Comparison of ENCODE assay signal across 8 cellular contexts in the genomic region with DNA sequence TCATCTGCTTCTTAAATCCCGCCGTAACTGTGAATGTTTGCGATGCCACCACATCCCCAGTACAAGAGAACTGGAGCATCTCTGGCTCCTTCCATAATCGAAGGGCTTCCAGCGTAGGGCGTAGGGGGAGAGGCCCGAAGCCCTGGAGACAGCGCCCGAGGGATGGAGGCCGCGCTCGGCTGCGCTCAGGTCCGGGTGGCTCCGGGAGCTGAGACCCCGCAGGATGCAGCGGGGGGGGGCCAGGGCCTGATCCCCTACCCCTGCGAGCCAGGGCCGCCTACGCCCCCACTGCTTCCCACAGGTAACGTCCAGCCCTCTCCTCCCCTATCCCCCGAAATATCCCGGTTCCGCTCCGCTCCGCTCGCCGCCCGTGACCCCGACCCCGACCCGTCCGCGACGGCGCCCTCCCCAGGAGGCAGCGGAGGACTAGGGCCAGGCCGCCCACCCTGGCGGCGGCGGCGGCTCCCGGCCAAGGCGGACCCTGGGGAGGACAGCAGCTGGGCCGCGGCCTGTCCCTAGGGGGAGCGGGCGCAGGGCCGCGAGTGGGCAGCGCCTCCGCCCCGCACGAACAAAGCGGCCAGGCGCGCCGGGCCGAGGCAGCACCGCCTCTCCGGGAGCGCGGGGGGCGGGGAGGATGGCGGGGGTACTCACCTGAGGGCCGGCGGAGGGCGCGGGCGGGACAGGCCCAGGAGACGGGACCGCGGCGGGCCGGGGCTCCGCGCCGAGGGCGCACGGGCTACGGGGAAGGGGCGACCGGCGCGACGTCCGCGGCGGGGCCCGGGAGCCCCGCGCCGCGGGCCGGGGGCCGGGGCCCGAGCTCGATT. TPM values are rescaled to one million over a fixed set of nuclear protein-coding genes. Genes with fewer than 3 reads are reported as not detected.
DNase-seq lines count a peak whose midpoint lies in the region; ATAC-seq and TF ChIP-seq lines count a peak whose summit lies in the region.

No MANE protein-coding gene starts in this region.

- no peak for TF ChIP-seq CTCF in PC-3 (conservative IDR thresholded peaks at IDR 0.05; ENCODE audit: low read depth, low read length)
- TF ChIP-seq CTCF in colonic mucosa (IDR thresholded peaks at IDR 0.05): no peak
- peak in 1 of 11 experiments; percentile 16 for TF ChIP-seq CTCF in spleen (IDR thresholded peaks at IDR 0.05 in 8 of 11, conservative IDR thresholded peaks at IDR 0.05 in 3 of 11)

- H3K4me2 ChIP-seq in PC-3 (ENCODE audit: low read length): peak overlapping the region; percentile 83

- H4K20me1 ChIP-seq in PC-3 (ENCODE audit: low read length): no peaks in the 10 kb centered on the region

- TF ChIP-seq POLR2A in spleen (IDR thresholded peaks at IDR 0.05): no peak

- H3K9me2 ChIP-seq in PC-3 (replicated peaks; ENCODE audit: low read length): no peaks in the 10 kb centered on the region

- peaks cover 18% of the 10 kb centered on the region for H3K4me1 ChIP-seq in PC-3 (ENCODE audit: insufficient read depth, low read length)
- H3K4me1 ChIP-seq in colonic mucosa: no peaks in the 10 kb centered on the region
- H3K4me1 ChIP-seq in spleen: peaks cover 3 to 65% (median 24%) of the 10 kb centered on the region in 6 donors

- POLR2A ChIA-PET in PC-3 (lab: Charles Lee; ENCODE audit: unreplicated experiment): no interaction called here

- peak; percentile 17 for ATAC-seq in HG02623 (IDR thresholded peaks at IDR 0.05; ENCODE audit: unreplicated experiment)
- peak; percentile 37 for ATAC-seq in PC-3
- no peak for ATAC-seq in GM21367 (IDR thresholded peaks at IDR 0.05; ENCODE audit: unreplicated experiment)
- ATAC-seq in GM21381 (IDR thresholded peaks at IDR 0.05; ENCODE audit: unreplicated experiment): no peak

- H3K27ac ChIP-seq in PC-3 (ENCODE audit: low read length) (no peak overlapping the region), colonic mucosa (peak overlapping the region; percentile 74), spleen (peak overlapping the region; percentile 54 to 98 (median 93))

- intact Hi-C loops in PC-3 (cut with micrococcal nuclease) (loop anchor here (2.0 to 10.0 kb wide), 3 partner anchors 51 to 163 kb away; no protein-coding TSS in a partner anchor), colonic mucosa (cut with DNase I) (loop anchor here (5.0 kb wide), 1 partner anchor 383 kb away; the partner anchor contains the start of gene CDS1), spleen (cut with DNase I; ENCODE audit: low total_unique reads) (no loop called here)

- H2AFZ ChIP-seq in PC-3 (ENCODE audit: low read length): peak overlapping the region; percentile 88

- no peaks in the 10 kb centered on the region for H3F3A ChIP-seq in PC-3 (ENCODE audit: low read length, unreplicated experiment)

- H3K36me3 ChIP-seq in PC-3 (ENCODE audit: low read depth, low read length) (no peaks in the 10 kb centered on the region), colonic mucosa (no peaks in the 10 kb centered on the region), spleen (no peaks in the 10 kb centered on the region)

- peak overlapping the region; percentile 70 for H3K9ac ChIP-seq in PC-3 (ENCODE audit: low read length)
- peak overlapping the region; percentile 71 to 87 for H3K9ac ChIP-seq in colonic mucosa (ENCODE audit: low read depth in 2 of 2, low read length in 2 of 2)

- WGBS in spleen, 5 donors: 3 to 11% (median 4%) methylated on average over 14 to 98 of the region's 98 CpGs

- CTCF ChIA-PET in PC-3 (lab: Charles Lee): interaction anchor here (1.1 to 1.4 kb wide), 2 partner anchors 215 to 387 kb away, joined by 4 to 5 read pairs; no protein-coding TSS in a partner anchor

- BruUV-seq in PC-3 (replicated peaks; lab: Mats Ljungman, UMichigan): no TSS peak

- DNase-seq in Daoy (ENCODE audit: low read depth): peak; percentile 21
- DNase-seq in PC-3: peak; percentile 26
- peak; percentile 41 for DNase-seq in colonic mucosa
- DNase-seq in kidney tubule cell (ENCODE audit: low spot score): peak; percentile 55
- peak; percentile 87 for DNase-seq in spleen

- H3K79me2 ChIP-seq in PC-3 (ENCODE audit: low read length): peaks cover 52% of the 10 kb centered on the region

- peak overlapping the region; percentile 77 for H3K4me3 ChIP-seq in PC-3 (ENCODE audit: low read length)
- H3K4me3 ChIP-seq in colonic mucosa: peak overlapping the region; percentile 77
- H3K4me3 ChIP-seq in spleen: peak overlapping the region; percentile 50 to 85 (median 68)

- H3K9me3 ChIP-seq in PC-3 (ENCODE audit: low read length) (no peaks in the 10 kb centered on the region), colonic mucosa (no peaks in the 10 kb centered on the region), spleen (no peaks in the 10 kb centered on the region)

- H3K27me3 ChIP-seq in PC-3 (ENCODE audit: low read length): no peaks in the 10 kb centered on the region
- H3K27me3 ChIP-seq in colonic mucosa: no peaks in the 10 kb centered on the region
- H3K27me3 ChIP-seq in spleen (replicated peaks in 1 of 7): peaks cover 0 to 41% (median 7%) of the 10 kb centered on the region in 7 donors

RNA-seq across cellular contexts. Expression of gene WDFY3, which starts 0.7 kb away (rescaled TPM):
- 5.1 and 6.3 TPM in 2 replicates for total RNA-seq in Daoy (2014; rRNA removed; shearing (Covaris generic))
- total RNA-seq in PC-3 (2014; rRNA removed) (23.1 and 38.2 TPM in 2 replicates), colonic mucosa (10 to 100 TPM; 46.3 to 50.8 TPM), spleen (100 to 1,000 TPM; 116 to 208 (median 135) TPM)
- polyA plus RNA-seq in spleen: 1 to 10 TPM; 1.6 to 3.7 (median 1.9) TPM

Comparison
In these comparisons a context has a peak if more than half of its experiments do, and no peak if none do; other contexts are left out.
1. DNase-seq: peak in every context shown above with its lines; median percentile 87 in spleen; 55 in kidney tubule cell; 41 in colonic mucosa; 26 in PC-3; 21 in Daoy.
2. ATAC-seq: peak in HG02623 (single experiment) and PC-3 (single experiment); none in GM21367 (single experiment) and GM21381 (single experiment).
3. Peak in every context shown above with its lines, with median percentiles within 50 percentile points of each other: H3K4me3 ChIP-seq.